8 cellular contexts compared by ENCODE assay signal in the genomic region with DNA sequence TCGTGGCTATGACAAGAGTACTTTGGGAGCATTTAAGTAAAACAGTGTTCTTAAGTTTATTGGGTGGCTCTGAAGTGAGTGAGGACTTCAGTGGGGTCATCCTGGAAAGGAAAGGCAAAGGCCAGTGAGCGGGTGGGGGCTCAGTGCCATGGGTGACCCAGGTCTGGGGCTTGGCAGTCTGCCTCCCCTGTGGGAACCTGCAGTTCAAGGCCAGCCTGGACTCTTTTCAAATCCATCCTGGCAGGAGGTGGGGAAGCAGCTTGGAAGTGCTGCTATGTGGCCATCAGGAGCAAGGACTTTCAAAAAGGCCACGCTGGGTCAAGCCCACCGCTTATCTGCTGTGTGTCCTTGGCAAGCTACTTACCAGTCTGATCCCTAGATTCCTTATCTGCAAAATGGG.
"Had no signal": no experiment of that assay in that cellular context is flagged by ENCODE, and none has a peak within 500 bp of the region (broad histone marks: within the 10 kb centered on the region; RNA-seq: fewer than 3 reads in every experiment).

No MANE protein-coding gene starts in this region.

- H2AFZ ChIP-seq: GM23248 had no signal

- H3K4me3 ChIP-seq: GM23248, HAP-1 had no signal

- H3K36me3 Mint-ChIP-seq: IgD-negative memory B cell had no signal

- H3K9me3 Mint-ChIP-seq: HFFc6 had no signal

- H3K27me3 Mint-ChIP-seq: IgD-negative memory B cell had no signal

- H3K27ac ChIP-seq: GM23248, HL-60, KMS-11 had no signal

- H3K36me3 ChIP-seq: HAP-1 had no signal

- H3K4me1 ChIP-seq: HAP-1 had no signal

- DNase-seq: GM23248, GOT3, HFFc6 had no signal

- H3K9me3 ChIP-seq: HAP-1 had no signal

- H3K4me2 ChIP-seq: KMS-11 had no signal

- H3K9ac ChIP-seq: GM23248, KMS-11 had no signal

- H3K4me1 Mint-ChIP-seq: IgD-negative memory B cell had no signal

- H3K4me3 Mint-ChIP-seq: HFFc6, IgD-negative memory B cell had no signal

- ATAC-seq: HCT116 had no signal

- H3K27ac Mint-ChIP-seq: HFFc6, IgD-negative memory B cell had no signal
